Comparison of ENCODE assay signal across 8 cellular contexts in the genomic region with DNA sequence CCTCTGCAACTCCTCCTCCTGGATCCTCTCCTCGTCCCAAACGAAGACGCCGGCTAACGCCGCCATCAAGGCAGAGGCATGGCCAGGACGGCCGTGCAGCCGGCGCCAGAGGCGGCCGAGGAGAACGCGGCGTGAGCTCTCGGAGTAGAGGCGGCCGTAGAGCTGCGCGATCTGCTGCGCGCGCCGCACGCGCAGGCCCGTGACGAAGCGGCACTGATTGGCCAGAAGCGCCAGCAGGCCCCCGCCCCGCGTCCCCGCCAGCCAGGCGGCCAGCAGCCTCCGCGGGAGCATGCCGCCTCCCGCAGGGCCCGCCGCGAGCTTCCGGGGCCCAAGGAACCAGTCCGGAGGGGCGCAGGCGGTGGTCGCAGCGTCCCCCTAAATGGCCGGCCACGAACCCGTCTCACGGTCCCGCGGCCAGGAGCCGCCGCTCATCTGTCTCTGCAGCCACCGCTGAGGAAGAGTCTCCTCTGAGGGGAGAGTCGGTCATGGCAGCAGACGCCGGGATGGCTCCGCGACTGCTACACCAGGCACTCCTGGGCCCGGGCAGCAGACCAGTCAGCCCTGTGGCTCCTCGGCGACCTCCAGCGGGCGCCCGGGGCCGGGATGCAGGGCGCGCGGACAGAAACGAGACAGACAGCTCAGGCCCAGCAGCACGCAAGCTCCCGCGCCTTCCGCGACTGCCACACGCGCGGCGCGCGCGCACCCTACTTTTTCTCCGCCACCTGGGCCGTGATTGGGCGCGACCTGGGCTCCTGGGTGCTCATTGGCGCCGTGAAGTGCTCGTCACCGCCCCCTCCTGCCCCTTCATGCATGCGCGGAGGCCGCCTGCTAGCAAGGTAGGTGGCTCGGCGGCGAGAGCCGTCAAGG. TPM values are rescaled to one million over a fixed set of nuclear protein-coding genes. Genes with fewer than 3 reads are reported as not detected.
DNase-seq lines count a peak whose midpoint lies in the region; ATAC-seq, FAIRE-seq and TF ChIP-seq lines count a peak whose summit lies in the region.

STARD7 (minus strand) TSS at position 684 of the 867 bp plus-strand sequence; CDS start at position 291, 393 bp downstream.

- DNase-seq in BJ (ENCODE audit: low read depth), result peak; percentile 76
- DNase-seq in GM19239 (ENCODE audit: insufficient read length, low spot score), result peak; percentile 80
- DNase-seq in NCI-H526 (lab: John Stamatoyannopoulos, UW), result peak; percentile 95 to 99
- DNase-seq in activated CD4-positive, alpha-beta T cell treated with anti-CD3 and anti-CD28 coated beads for 48 hours, result peak; percentile 99
- peak; percentile 99 for DNase-seq in colonic mucosa
- DNase-seq in stimulated activated CD4-positive, alpha-beta T cell treated with anti-CD3 and anti-CD28 coated beads, Interleukin-1b, Interleukin-23, amount 100 ng/mL, for 4 hours (ENCODE audit: low read depth in 2 of 2), result peak; percentile 96

- no peaks in the 10 kb centered on the region for H3K36me3 ChIP-seq in BJ (ENCODE audit: control insufficient read depth, insufficient read depth, low read length)
- no peaks in the 10 kb centered on the region for H3K36me3 ChIP-seq in colonic mucosa

- peak; percentile 80 for FAIRE-seq in GM19239 (lab: Jason Lieb, UNC)

- no peaks in the 10 kb centered on the region for H3K27me3 ChIP-seq in BJ (ENCODE audit: control insufficient read depth, insufficient read depth, low read length)
- H3K27me3 ChIP-seq in colonic mucosa, result no peaks in the 10 kb centered on the region
- H3K27me3 ChIP-seq in layer of hippocampus (ENCODE audit: control insufficient read depth, insufficient read depth, low read length), result no peaks in the 10 kb centered on the region

- H3K9me3 ChIP-seq in colonic mucosa, result no peaks in the 10 kb centered on the region

- POLR2A ChIA-PET in BJ (lab: Charles Lee), result interaction anchor here (0.6 to 0.8 kb wide), 2 partner anchors 13 to 297 kb away, joined by 3 to 6 read pairs; no protein-coding TSS in a partner anchor

- TF ChIP-seq CTCF in BJ (IDR thresholded peaks at IDR 0.05; ENCODE audit: insufficient read depth, low read depth, low read length) (0 out of 2 replicates have a peak, but pooled peaks have one; percentile 14), colonic mucosa (IDR thresholded peaks at IDR 0.05) (no peak)

- H3K27ac ChIP-seq in colonic mucosa, result peak within 1 kb of the TSS; percentile 98
- peak within 1 kb of the TSS; percentile 92 for H3K27ac ChIP-seq in layer of hippocampus (ENCODE audit: low read depth, low read length)

- intact Hi-C loops in colonic mucosa (cut with DNase I), result no loop called here

- peak within 1 kb of the TSS; percentile 92 to 95 for H3K9ac ChIP-seq in colonic mucosa (ENCODE audit: low read depth in 2 of 2, low read length in 2 of 2)

- peak; percentile 61 for ATAC-seq in HG03457 (IDR thresholded peaks at IDR 0.05; ENCODE audit: unreplicated experiment)

- CTCF ChIA-PET in BJ (lab: Yijun Ruan, JAX), result interaction anchor here (0.7 to 3.0 kb wide), 9 partner anchors 34 to 91 kb away, joined by 3 to 10 read pairs (median 4); partner anchors contain the start of genes ASTL and DUSP2

- peaks cover 11% of the 10 kb centered on the region for H3K4me1 ChIP-seq in colonic mucosa

- H3K4me3 ChIP-seq in BJ (ENCODE audit: low read depth, low read length) (peak within 1 kb of the TSS; percentile 96), colonic mucosa (peak within 1 kb of the TSS; percentile 85)

RNA-seq across cellular contexts. Expression of gene STARD7, which starts in this region (rescaled TPM):
- 56.1 and 101 TPM in 2 replicates for polyA plus RNA-seq in BJ (2011; rRNA removed)
- 45.3 and 46.4 TPM in 2 replicates for polyA minus RNA-seq in BJ (2011; rRNA and poly(A)+ RNA removed)
- total RNA-seq in colonic mucosa, result 100 to 1,000 TPM; 102 to 179 TPM

Comparison
In these comparisons a context has a peak if more than half of its experiments do, and no peak if none do; other contexts are left out.
1. Peak in every context shown above with its lines: DNase-seq, ATAC-seq, H3K4me3 ChIP-seq and H3K27ac ChIP-seq.